In genomic region chr1:174445817-174446216, GRCh38 we compare ENCODE assay signal across 1 cellular context.
TF ChIP-seq lines count a peak whose summit lies in the region.

No MANE protein-coding gene starts in this region.

TF ChIP-seq in K562, 482 proteins besides CTCF, POLR2A, EP300 and RAD21:
- TF ChIP-seq RFX5 (IDR thresholded peaks at IDR 0.05; ENCODE audit: low read depth, low read length) (no peak), RFX1 (IDR thresholded peaks at IDR 0.05) (peak; percentile 34; the same call in 1 of the 2 replicates), ZNF76 (CRISPR knock-in tag; IDR thresholded peaks at IDR 0.05; ENCODE audit: borderline replicate concordance) (no peak), FOXJ2 (tag; IDR thresholded peaks at IDR 0.05) (no peak)
